1 cellular context compared by ENCODE assay signal in the genomic region with DNA sequence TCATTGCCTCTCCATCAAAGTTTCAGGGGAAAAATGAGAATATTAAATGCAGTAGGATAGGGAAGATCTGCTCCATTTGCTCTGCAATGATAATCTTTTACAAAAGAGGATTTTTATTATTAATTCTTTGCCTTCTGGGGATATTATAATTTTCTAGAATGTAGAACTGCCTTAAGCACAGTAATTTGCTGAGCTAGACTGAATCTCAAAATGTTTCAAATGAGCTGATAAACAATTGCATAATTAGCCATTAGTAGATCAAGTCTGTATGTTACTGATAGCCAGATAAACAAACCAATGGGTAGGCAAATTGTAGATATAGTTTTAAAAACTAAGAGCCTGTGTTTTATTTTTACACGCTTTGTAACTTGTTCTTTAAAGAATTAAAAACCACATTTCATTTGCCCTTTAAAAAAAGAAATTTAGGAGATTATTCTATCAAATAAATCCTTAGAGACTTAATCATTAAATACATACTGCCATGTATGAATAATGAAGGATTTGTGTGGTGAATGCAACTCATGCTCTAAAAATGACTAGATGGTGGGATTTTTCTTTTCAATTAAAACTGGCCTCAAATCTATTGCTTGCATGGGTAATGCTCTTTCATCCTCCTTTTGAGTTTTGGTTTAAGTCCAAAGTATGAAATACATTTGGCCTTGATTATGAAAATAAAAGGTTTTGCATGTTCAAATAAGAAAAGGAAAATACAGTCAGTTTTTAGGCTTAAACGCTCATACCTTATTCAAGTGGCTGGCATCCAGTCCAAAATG.
TF ChIP-seq lines count a peak whose summit lies in the region.

No MANE protein-coding gene starts in this region.

TF ChIP-seq in H1, 55 proteins besides CTCF, POLR2A, EP300 and RAD21 (continued from another document):
- TF ChIP-seq, protein P1, sequence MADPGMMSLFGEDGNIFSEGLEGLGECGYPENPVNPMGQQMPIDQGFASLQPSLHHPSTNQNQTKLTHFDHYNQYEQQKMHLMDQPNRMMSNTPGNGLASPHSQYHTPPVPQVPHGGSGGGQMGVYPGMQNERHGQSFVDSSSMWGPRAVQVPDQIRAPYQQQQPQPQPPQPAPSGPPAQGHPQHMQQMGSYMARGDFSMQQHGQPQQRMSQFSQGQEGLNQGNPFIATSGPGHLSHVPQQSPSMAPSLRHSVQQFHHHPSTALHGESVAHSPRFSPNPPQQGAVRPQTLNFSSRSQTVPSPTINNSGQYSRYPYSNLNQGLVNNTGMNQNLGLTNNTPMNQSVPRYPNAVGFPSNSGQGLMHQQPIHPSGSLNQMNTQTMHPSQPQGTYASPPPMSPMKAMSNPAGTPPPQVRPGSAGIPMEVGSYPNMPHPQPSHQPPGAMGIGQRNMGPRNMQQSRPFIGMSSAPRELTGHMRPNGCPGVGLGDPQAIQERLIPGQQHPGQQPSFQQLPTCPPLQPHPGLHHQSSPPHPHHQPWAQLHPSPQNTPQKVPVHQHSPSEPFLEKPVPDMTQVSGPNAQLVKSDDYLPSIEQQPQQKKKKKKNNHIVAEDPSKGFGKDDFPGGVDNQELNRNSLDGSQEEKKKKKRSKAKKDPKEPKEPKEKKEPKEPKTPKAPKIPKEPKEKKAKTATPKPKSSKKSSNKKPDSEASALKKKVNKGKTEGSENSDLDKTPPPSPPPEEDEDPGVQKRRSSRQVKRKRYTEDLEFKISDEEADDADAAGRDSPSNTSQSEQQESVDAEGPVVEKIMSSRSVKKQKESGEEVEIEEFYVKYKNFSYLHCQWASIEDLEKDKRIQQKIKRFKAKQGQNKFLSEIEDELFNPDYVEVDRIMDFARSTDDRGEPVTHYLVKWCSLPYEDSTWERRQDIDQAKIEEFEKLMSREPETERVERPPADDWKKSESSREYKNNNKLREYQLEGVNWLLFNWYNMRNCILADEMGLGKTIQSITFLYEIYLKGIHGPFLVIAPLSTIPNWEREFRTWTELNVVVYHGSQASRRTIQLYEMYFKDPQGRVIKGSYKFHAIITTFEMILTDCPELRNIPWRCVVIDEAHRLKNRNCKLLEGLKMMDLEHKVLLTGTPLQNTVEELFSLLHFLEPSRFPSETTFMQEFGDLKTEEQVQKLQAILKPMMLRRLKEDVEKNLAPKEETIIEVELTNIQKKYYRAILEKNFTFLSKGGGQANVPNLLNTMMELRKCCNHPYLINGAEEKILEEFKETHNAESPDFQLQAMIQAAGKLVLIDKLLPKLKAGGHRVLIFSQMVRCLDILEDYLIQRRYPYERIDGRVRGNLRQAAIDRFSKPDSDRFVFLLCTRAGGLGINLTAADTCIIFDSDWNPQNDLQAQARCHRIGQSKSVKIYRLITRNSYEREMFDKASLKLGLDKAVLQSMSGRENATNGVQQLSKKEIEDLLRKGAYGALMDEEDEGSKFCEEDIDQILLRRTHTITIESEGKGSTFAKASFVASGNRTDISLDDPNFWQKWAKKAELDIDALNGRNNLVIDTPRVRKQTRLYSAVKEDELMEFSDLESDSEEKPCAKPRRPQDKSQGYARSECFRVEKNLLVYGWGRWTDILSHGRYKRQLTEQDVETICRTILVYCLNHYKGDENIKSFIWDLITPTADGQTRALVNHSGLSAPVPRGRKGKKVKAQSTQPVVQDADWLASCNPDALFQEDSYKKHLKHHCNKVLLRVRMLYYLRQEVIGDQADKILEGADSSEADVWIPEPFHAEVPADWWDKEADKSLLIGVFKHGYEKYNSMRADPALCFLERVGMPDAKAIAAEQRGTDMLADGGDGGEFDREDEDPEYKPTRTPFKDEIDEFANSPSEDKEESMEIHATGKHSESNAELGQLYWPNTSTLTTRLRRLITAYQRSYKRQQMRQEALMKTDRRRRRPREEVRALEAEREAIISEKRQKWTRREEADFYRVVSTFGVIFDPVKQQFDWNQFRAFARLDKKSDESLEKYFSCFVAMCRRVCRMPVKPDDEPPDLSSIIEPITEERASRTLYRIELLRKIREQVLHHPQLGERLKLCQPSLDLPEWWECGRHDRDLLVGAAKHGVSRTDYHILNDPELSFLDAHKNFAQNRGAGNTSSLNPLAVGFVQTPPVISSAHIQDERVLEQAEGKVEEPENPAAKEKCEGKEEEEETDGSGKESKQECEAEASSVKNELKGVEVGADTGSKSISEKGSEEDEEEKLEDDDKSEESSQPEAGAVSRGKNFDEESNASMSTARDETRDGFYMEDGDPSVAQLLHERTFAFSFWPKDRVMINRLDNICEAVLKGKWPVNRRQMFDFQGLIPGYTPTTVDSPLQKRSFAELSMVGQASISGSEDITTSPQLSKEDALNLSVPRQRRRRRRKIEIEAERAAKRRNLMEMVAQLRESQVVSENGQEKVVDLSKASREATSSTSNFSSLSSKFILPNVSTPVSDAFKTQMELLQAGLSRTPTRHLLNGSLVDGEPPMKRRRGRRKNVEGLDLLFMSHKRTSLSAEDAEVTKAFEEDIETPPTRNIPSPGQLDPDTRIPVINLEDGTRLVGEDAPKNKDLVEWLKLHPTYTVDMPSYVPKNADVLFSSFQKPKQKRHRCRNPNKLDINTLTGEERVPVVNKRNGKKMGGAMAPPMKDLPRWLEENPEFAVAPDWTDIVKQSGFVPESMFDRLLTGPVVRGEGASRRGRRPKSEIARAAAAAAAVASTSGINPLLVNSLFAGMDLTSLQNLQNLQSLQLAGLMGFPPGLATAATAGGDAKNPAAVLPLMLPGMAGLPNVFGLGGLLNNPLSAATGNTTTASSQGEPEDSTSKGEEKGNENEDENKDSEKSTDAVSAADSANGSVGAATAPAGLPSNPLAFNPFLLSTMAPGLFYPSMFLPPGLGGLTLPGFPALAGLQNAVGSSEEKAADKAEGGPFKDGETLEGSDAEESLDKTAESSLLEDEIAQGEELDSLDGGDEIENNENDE (IDR thresholded peaks at IDR 0.05; ENCODE audit: insufficient replicate concordance, low read length) = no peak
- TF ChIP-seq PHF8 (conservative IDR thresholded peaks at IDR 0.05; ENCODE audit: low read depth, low read length) = no peak
- no peak for TF ChIP-seq BRCA1 (IDR thresholded peaks at IDR 0.05; ENCODE audit: low read depth, low read length)
- no peak for TF ChIP-seq EZH2 (IDR thresholded peaks at IDR 0.05; ENCODE audit: low read depth, low read length, severe bottlenecking)
TF ChIP-seq in H1: peak in this region for 0.
